Comparison of ENCODE assay signal across 19 cellular contexts in the genomic region with DNA sequence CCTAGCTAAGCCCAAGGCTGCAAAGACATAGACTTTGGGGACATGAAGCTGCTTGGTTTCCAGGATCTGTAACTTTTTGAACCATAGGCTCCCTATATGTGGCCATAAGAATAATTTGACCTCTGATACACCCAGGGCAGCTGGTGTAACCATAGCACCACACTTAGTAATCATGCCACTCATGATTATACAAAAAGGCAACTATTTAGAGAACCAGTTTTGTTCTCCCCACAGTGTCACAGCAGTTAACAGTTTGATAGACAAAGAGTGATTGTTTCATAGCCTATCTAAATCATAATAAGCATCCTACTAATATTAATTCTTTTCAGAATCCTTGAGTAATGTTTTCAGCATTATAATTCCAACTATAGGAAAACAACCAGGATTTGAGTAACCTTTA.
"Had no signal": no experiment of that assay in that cellular context is flagged by ENCODE, and none has a peak within 500 bp of the region (broad histone marks: within the 10 kb centered on the region; RNA-seq: fewer than 3 reads in every experiment).

No MANE protein-coding gene starts in this region.

- DNase-seq: KBM-7, MV-4-11, NCI-H1048, NCI-H1105, NCI-H1436 treated with DMSO at 0.1 percent for 48 hours, NCI-H187, NCI-H2029, NCI-H2081 treated with DMSO at 0.1 percent for 48 hours, NCI-H2171, NCI-H226, NCI-H446, NCI-H510A, NCI-H524 treated with DMSO at 0.1 percent for 48 hours, NCI-H69, NCI-H774, PC-3, SHP77 had no signal

- ATAC-seq: Panc1, PC-3, SK-N-SH treated with all-trans-retinoic acid at 6 μM for 48 hours had no signal
